In the genomic region with DNA sequence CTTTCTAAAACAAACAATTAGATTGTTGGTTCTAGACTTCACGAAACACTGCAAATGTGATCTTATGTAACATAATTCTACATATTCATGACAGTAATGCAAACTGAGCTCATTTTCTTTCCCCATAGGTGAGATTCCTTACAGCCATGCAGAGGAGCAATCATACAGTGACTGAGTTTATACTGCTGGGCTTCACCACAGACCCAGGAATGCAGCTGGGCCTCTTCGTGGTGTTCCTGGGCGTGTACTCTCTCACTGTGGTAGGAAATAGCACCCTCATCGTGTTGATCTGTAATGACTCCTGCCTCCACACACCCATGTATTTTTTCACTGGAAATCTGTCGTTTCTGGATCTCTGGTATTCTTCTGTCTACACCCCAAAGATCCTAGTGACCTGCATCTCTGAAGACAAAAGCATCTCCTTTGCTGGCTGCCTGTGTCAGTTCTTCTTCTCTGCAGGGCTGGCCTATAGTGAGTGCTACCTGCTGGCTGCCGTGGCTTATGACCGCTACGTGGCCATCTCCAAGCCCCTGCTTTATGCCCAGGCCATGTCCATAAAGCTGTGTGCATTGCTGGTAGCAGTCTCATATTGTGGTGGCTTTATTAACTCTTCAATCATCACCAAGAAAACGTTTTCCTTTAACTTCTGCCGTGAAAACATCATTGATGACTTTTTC, we compare ENCODE assay signal across 1 cellular context.
TF ChIP-seq lines count a peak whose summit lies in the region.

No MANE protein-coding gene starts in this region.

TF ChIP-seq in GM12891, 5 proteins besides CTCF, POLR2A, EP300 and RAD21 (continued from another document):
- no peak for TF ChIP-seq POLR2AphosphoS5 (IDR thresholded peaks at IDR 0.05; ENCODE audit: low read depth, low read length)
TF ChIP-seq in GM12891: peak in this region for 0.
